ENCODE assay signal across 1 cellular context in genomic region chr5:178473858-178474257, GRCh38.
TF ChIP-seq lines count a peak whose summit lies in the region.

No MANE protein-coding gene starts in this region.

TF ChIP-seq in K562, 482 proteins besides CTCF, POLR2A, EP300 and RAD21 (continued from another document):
- TF ChIP-seq ARID3A (IDR thresholded peaks at IDR 0.05; ENCODE audit: borderline replicate concordance, low read depth, low read length): no peak
- TF ChIP-seq DLX4 (CRISPR knock-in tag; IDR thresholded peaks at IDR 0.05): no peak
- no peak for TF ChIP-seq ZNF589 (CRISPR knock-in tag; IDR thresholded peaks at IDR 0.05; ENCODE audit: low read depth)
- TF ChIP-seq ZFP1 (CRISPR knock-in tag; IDR thresholded peaks at IDR 0.05): no peak
- TF ChIP-seq FOXK1 (CRISPR knock-in tag; IDR thresholded peaks at IDR 0.05; ENCODE audit: borderline replicate concordance): no peak
- TF ChIP-seq HINFP (tag; conservative IDR thresholded peaks at IDR 0.05; ENCODE audit: low read depth): no peak
- TF ChIP-seq CBX2 (IDR thresholded peaks at IDR 0.05; ENCODE audit: insufficient read depth, low read length, poor library complexity, severe bottlenecking): no peak
- no peak for TF ChIP-seq TRIM24 (IDR thresholded peaks at IDR 0.05)
- no peak for TF ChIP-seq FOXP4 (CRISPR knock-in tag; IDR thresholded peaks at IDR 0.05; ENCODE audit: borderline replicate concordance)
- TF ChIP-seq NR4A1 (CRISPR knock-in tag; IDR thresholded peaks at IDR 0.05): no peak
- no peak for TF ChIP-seq NR4A1 (tag; IDR thresholded peaks at IDR 0.05)
- no peak for TF ChIP-seq ETS2 (tag; IDR thresholded peaks at IDR 0.05; ENCODE audit: borderline replicate concordance, poor library complexity, severe bottlenecking)
- no peak for TF ChIP-seq CREB5 (CRISPR knock-in tag; IDR thresholded peaks at IDR 0.05)
- TF ChIP-seq JUN (IDR thresholded peaks at IDR 0.05; ENCODE audit: borderline replicate concordance, low read depth, low read length): 0 out of 2 replicates have a peak, but pooled peaks have one; percentile 14
- TF ChIP-seq JUN (CRISPR knock-in tag; IDR thresholded peaks at IDR 0.05; ENCODE audit: borderline replicate concordance): no peak
- peak; percentile 73 for TF ChIP-seq ATF3 (IDR thresholded peaks at IDR 0.05)
- TF ChIP-seq ATF3 (CRISPR knock-in tag; conservative IDR thresholded peaks at IDR 0.05): no peak
- TF ChIP-seq ZNF668 (CRISPR knock-in tag; IDR thresholded peaks at IDR 0.05): no peak
- TF ChIP-seq CBX1 (IDR thresholded peaks at IDR 0.05; ENCODE audit: low read depth): no peak
- TF ChIP-seq ATF7 (IDR thresholded peaks at IDR 0.05): peak; percentile 48; the same call in 1 of the 2 replicates
- TF ChIP-seq THRAP3 (IDR thresholded peaks at IDR 0.05; ENCODE audit: borderline replicate concordance): no peak
- no peak for TF ChIP-seq ZNF384 (IDR thresholded peaks at IDR 0.05; ENCODE audit: low read depth, low read length)
- TF ChIP-seq CREM (IDR thresholded peaks at IDR 0.05; ENCODE audit: low read depth): 0 out of 2 replicates have a peak, but pooled peaks have one; percentile 18
- no peak for TF ChIP-seq NR1H2 (CRISPR knock-in tag; IDR thresholded peaks at IDR 0.05)
